In genomic region chr10:33186150-33186549, GRCh38 we compare ENCODE assay signal across 24 cellular contexts.
"Had no signal": no experiment of that assay in that cellular context is flagged by ENCODE, and none has a peak within 500 bp of the region (broad histone marks: within the 10 kb centered on the region; RNA-seq: fewer than 3 reads in every experiment).

No MANE protein-coding gene starts in this region.

- H3K36me3 ChIP-seq: MG63 had no signal

- H3K4me1 ChIP-seq: Peyer's patch had no signal

- ATAC-seq: HepG2, Right ventricle myocardium inferior had no signal

- FAIRE-seq: HepG2 had no signal

- DNase-seq: IMR-90, Karpas-422, KG1, MG63, NCI-H1092, NCI-H1105 treated with DMSO at 0.1 percent for 48 hours, NCI-H1417 treated with DMSO at 0.1 percent for 48 hours, NCI-H146, NCI-H1694 treated with DMSO at 0.1 percent for 48 hours, NCI-H1930, NCI-H2081, NCI-H2107, NCI-H2227 treated with DMSO at 0.1 percent for 48 hours, NCI-H446, NCI-H510A, NCI-H524 treated with DMSO at 0.1 percent for 48 hours, NCI-H69, NCI-H774, Peyer's patch, SIG-M5 had no signal

- H3K27ac ChIP-seq: Peyer's patch, SJSA1, SK-N-MC had no signal

- H3K9me3 ChIP-seq: MG63, Peyer's patch, SJSA1 had no signal

- H3K4me3 ChIP-seq: MG63, Peyer's patch, SJSA1, SK-N-MC had no signal

- H3K27me3 ChIP-seq: MG63, Peyer's patch, SJSA1 had no signal
